36 cellular contexts compared by ENCODE assay signal in the genomic region with DNA sequence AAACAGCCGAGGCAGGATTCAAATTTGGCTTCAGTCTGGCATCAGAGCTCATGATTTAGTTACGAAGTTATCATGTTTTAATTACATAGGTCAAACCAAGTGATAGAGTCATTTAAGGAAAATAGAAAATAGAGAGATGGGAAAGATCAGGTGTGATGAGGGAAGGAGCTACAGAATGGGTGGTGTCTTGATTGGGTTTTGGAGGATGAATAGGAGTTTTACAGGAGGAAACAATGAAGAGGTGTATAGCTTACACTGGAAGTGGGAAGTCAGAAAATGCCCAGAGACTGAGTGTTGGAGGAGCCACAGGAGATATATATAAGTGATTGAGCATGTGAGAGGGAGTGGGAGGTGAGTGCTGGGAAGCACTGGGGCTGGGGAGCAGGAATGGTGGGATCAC.
DNase-seq lines count a peak whose midpoint lies in the region; ATAC-seq, FAIRE-seq and TF ChIP-seq lines count a peak whose summit lies in the region.
"Had no signal": no experiment of that assay in that cellular context is flagged by ENCODE, and none has a peak within 500 bp of the region (broad histone marks: within the 10 kb centered on the region; RNA-seq: fewer than 3 reads in every experiment).

No MANE protein-coding gene starts in this region.

- H3K4me1 ChIP-seq in SK-N-SH (ENCODE audit: control insufficient read depth in 1 of 2, insufficient read depth in 2 of 2, low read depth in 1 of 2, low read length in 1 of 2) = peaks cover 0 to 6% of the 10 kb centered on the region in 2 experiments; a peak in 2 of 4 replicates
- no peaks in the 10 kb centered on the region for H3K4me1 ChIP-seq in HEK293 (ENCODE audit: control insufficient read depth, insufficient read depth, low read length)
- H3K4me1 ChIP-seq in keratinocyte (ENCODE audit: control insufficient read depth, extremely low read depth, insufficient read depth, low read length) = peaks cover 4% of the 10 kb centered on the region
- H3K4me1 ChIP-seq: A549; BLaER1; BLaER1 treated with 17β-estradiol and CSF1 and Interleukin-3, amounts not matched to agents 10 nM and 100 nM; Caco-2 had no signal

- H3K4me3 ChIP-seq in SK-N-SH (ENCODE audit: low read depth in 2 of 2, low read length in 1 of 2) (no peak overlapping the region), HEK293 (ENCODE audit: low read depth, low read length) (no peak overlapping the region), keratinocyte (ENCODE audit: control insufficient read depth in 2 of 3, extremely low read depth in 1 of 3, insufficient read depth in 2 of 3, low read depth in 1 of 3, low read length in 3 of 3) (no peak overlapping the region)
- H3K4me3 ChIP-seq: A549; BLaER1; BLaER1 treated with 17β-estradiol and CSF1 and Interleukin-3, amounts not matched to agents 10 nM and 100 nM had no signal

- no peaks in the 10 kb centered on the region for H3K9me3 Mint-ChIP-seq in activated CD4-positive, alpha-beta T cell treated with anti-CD3 and anti-CD28 coated beads, Interleukin-2, amount 10 ng/mL, durations not matched to agents 24 days and 14 days
- H3K9me3 Mint-ChIP-seq: CD4-positive, alpha-beta T cell; CD8-positive, alpha-beta memory T cell; CD8-positive, alpha-beta T cell had no signal

- no peak for TF ChIP-seq EP300 in SK-N-SH (IDR thresholded peaks at IDR 0.05; ENCODE audit: borderline replicate concordance in 1 of 2, low read depth in 1 of 2, low read length in 1 of 2)

- H3K27ac Mint-ChIP-seq in activated CD4-positive, alpha-beta T cell treated with anti-CD3 and anti-CD28 coated beads, Interleukin-2, amount 10 ng/mL, durations not matched to agents 24 days and 14 days = no peak overlapping the region
- H3K27ac Mint-ChIP-seq: B cell; CD14-positive monocyte; CD4-positive, alpha-beta memory T cell; CD4-positive, alpha-beta T cell; CD4-positive, CD25-positive, alpha-beta regulatory T cell; CD8-positive, alpha-beta memory T cell; CD8-positive, alpha-beta T cell had no signal

- H3K36me3 Mint-ChIP-seq in activated CD4-positive, alpha-beta T cell treated with anti-CD3 and anti-CD28 coated beads, Interleukin-2, amount 10 ng/mL, durations not matched to agents 24 days and 14 days (ENCODE audit: low read depth) = no peaks in the 10 kb centered on the region
- H3K36me3 Mint-ChIP-seq: CD14-positive monocyte; CD4-positive, alpha-beta memory T cell; CD4-positive, CD25-positive, alpha-beta regulatory T cell; CD8-positive, alpha-beta memory T cell; CD8-positive, alpha-beta T cell had no signal

- H3K27ac ChIP-seq in SK-N-SH (ENCODE audit: low read depth in 2 of 2, low read length in 1 of 2) = no peak overlapping the region
- no peak overlapping the region for H3K27ac ChIP-seq in HEK293 (ENCODE audit: extremely low read depth, low read depth, low read length)
- no peak overlapping the region for H3K27ac ChIP-seq in keratinocyte (ENCODE audit: control insufficient read depth, insufficient read depth, low read length)
- H3K27ac ChIP-seq: 22Rv1; A549; BLaER1; BLaER1 treated with 17β-estradiol and CSF1 and Interleukin-3, amounts not matched to agents 10 nM and 100 nM; C4-2B had no signal

- H3K27me3 Mint-ChIP-seq in activated CD4-positive, alpha-beta T cell treated with anti-CD3 and anti-CD28 coated beads, Interleukin-2, amount 10 ng/mL, durations not matched to agents 24 days and 14 days = peaks cover 18% of the 10 kb centered on the region
- H3K27me3 Mint-ChIP-seq: CD4-positive, alpha-beta T cell; CD4-positive, CD25-positive, alpha-beta regulatory T cell had no signal

- H3K36me3 ChIP-seq in SK-N-SH (replicated peaks in 1 of 2; ENCODE audit: control insufficient read depth in 1 of 2, insufficient read depth in 2 of 2, low read length in 1 of 2) (no peaks in the 10 kb centered on the region), HEK293 (ENCODE audit: control insufficient read depth in 2 of 2, insufficient read depth in 1 of 2, low read length in 2 of 2) (no peaks in the 10 kb centered on the region), keratinocyte (ENCODE audit: control insufficient read depth in 2 of 2, extremely low read depth in 1 of 2, insufficient read depth in 2 of 2, low read length in 2 of 2) (no peaks in the 10 kb centered on the region)
- H3K36me3 ChIP-seq: BE2C; BLaER1; BLaER1 treated with 17β-estradiol and CSF1 and Interleukin-3, amounts not matched to agents 10 nM and 100 nM had no signal

- FAIRE-seq in keratinocyte (lab: Jason Lieb, UNC) = peak; percentile 60
- FAIRE-seq: A204.1, A549, D721Med had no signal

- dilution Hi-C loops in keratinocyte (cut with MboI; ENCODE audit: extremely low pct_ligation_motif_present, low sequenced_read_pairs) = no loop called here

- H2AFZ ChIP-seq in SK-N-SH (ENCODE audit: low read depth) (no peak overlapping the region), keratinocyte (ENCODE audit: control insufficient read depth, low read length) (no peak overlapping the region)

- no peaks in the 10 kb centered on the region for H3K27me3 ChIP-seq in SK-N-SH (ENCODE audit: insufficient read depth)
- no peaks in the 10 kb centered on the region for H3K27me3 ChIP-seq in keratinocyte (ENCODE audit: control insufficient read depth, extremely low read depth, insufficient read depth, low read length)
- H3K27me3 ChIP-seq: BE2C, BLaER1 had no signal

- no peaks in the 10 kb centered on the region for H3K9me1 ChIP-seq in keratinocyte (ENCODE audit: control insufficient read depth, extremely low read depth, insufficient read depth, low read length)

- no peaks in the 10 kb centered on the region for H4K20me1 ChIP-seq in SK-N-SH (ENCODE audit: insufficient read depth)
- no peaks in the 10 kb centered on the region for H4K20me1 ChIP-seq in keratinocyte (ENCODE audit: control insufficient read depth, extremely low read depth, insufficient read depth, low read length)
- H4K20me1 ChIP-seq: BLaER1; BLaER1 treated with 17β-estradiol and CSF1 and Interleukin-3, amounts not matched to agents 10 nM and 100 nM had no signal

- H3K4me3 Mint-ChIP-seq in activated CD4-positive, alpha-beta T cell treated with anti-CD3 and anti-CD28 coated beads, Interleukin-2, amount 10 ng/mL, durations not matched to agents 24 days and 14 days = no peak overlapping the region
- H3K4me3 Mint-ChIP-seq: B cell; CD4-positive, alpha-beta memory T cell; CD4-positive, alpha-beta T cell; CD4-positive, CD25-positive, alpha-beta regulatory T cell; CD8-positive, alpha-beta T cell had no signal

- DNase-seq in SK-N-SH = no peak
- peak; percentile 6 for DNase-seq in activated CD4-positive, alpha-beta T cell treated with anti-CD3 and anti-CD28 coated beads, Interleukin-2, amount 10 ng/mL, durations not matched to agents 24 days and 14 days
- DNase-seq in activated CD4-positive, alpha-beta T cell treated with anti-CD3 and anti-CD28 coated beads, Interleukin-2, amount 50 U/mL, for 4 hours = no peak
- no peak for DNase-seq in keratinocyte (ENCODE audit: low read depth, low spot score)
- no peak for DNase-seq in DMS53 (lab: John Stamatoyannopoulos, UW)
- no peak for DNase-seq in SKM-1 (lab: John Stamatoyannopoulos, UW; ENCODE audit: unreplicated experiment)
- DNase-seq: 8988T; ACHN; AML-193; BE2C; C1 segment of cervical spinal cord; Caco-2; Calu3; CD4-positive, alpha-beta memory T cell; CD4-positive, alpha-beta T cell; CD4-positive, CD25-positive, alpha-beta regulatory T cell; CD8-positive, alpha-beta memory T cell; CD8-positive, alpha-beta T cell; COR-L47; DMS 273 treated with DMSO at 0.1 percent for 48 hours; DMS153; DMS79; DMS79 treated with DMSO at 0.1 percent for 48 hours; DND-41; EL had no signal

- intact Hi-C loops in activated CD4-positive, alpha-beta T cell treated with anti-CD3 and anti-CD28 coated beads, Interleukin-2, amount 10 ng/mL, durations not matched to agents 24 days and 14 days (cut with micrococcal nuclease) = no loop called here

- no peaks in the 10 kb centered on the region for H3F3A ChIP-seq in SK-N-SH (replicated peaks; ENCODE audit: insufficient read depth)

- TF ChIP-seq RAD21 in SK-N-SH (IDR thresholded peaks at IDR 0.05; ENCODE audit: low read length) = no peak

- ATAC-seq in SK-N-SH treated with all-trans-retinoic acid at 6 μM for 48 hours = no peak
- ATAC-seq: A549; CD8-positive, alpha-beta T cell had no signal

- TF ChIP-seq CTCF in SK-N-SH (IDR thresholded peaks at IDR 0.05) = no peak
- no peak for TF ChIP-seq CTCF in HEK293 (tag by site-specific recombination; IDR thresholded peaks at IDR 0.05)
- no peak for TF ChIP-seq CTCF in keratinocyte (optimal IDR thresholded peaks at IDR 0.05 in 1 of 3, IDR thresholded peaks at IDR 0.05 in 1 of 3, conservative IDR thresholded peaks at IDR 0.05 in 1 of 3; ENCODE audit: extremely low read depth in 1 of 3, insufficient read depth in 2 of 3, low read length in 3 of 3)

- H3K9me2 ChIP-seq in SK-N-SH = no peaks in the 10 kb centered on the region

- CTCF ChIA-PET in SK-N-SH (lab: Yijun Ruan, JAX) (no interaction called here), HEK293 (lab: Yijun Ruan, JAX) (interaction anchor here (0.9 to 1.2 kb wide), 3 partner anchors 17 to 19 kb away, joined by 3 to 4 read pairs (median 4); no protein-coding TSS in a partner anchor)

- no peak overlapping the region for H3K4me2 ChIP-seq in SK-N-SH
- no peak overlapping the region for H3K4me2 ChIP-seq in keratinocyte (ENCODE audit: control insufficient read depth, extremely low read depth, insufficient read depth, low read depth, low read length)
- H3K4me2 ChIP-seq: A549; BLaER1; BLaER1 treated with 17β-estradiol and CSF1 and Interleukin-3, amounts not matched to agents 10 nM and 100 nM had no signal

- H3K9ac ChIP-seq in SK-N-SH (no peak overlapping the region), keratinocyte (ENCODE audit: control insufficient read depth, extremely low read depth, insufficient read depth, low read length) (no peak overlapping the region)
- H3K9ac ChIP-seq: BLaER1; BLaER1 treated with 17β-estradiol and CSF1 and Interleukin-3, amounts not matched to agents 10 nM and 100 nM had no signal

- no peaks in the 10 kb centered on the region for H3K4me1 Mint-ChIP-seq in activated CD4-positive, alpha-beta T cell treated with anti-CD3 and anti-CD28 coated beads, Interleukin-2, amount 10 ng/mL, durations not matched to agents 24 days and 14 days
- H3K4me1 Mint-ChIP-seq: B cell; CD14-positive monocyte; CD4-positive, alpha-beta memory T cell; CD4-positive, CD25-positive, alpha-beta regulatory T cell; CD8-positive, alpha-beta memory T cell had no signal

- H3K79me2 ChIP-seq in SK-N-SH (ENCODE audit: insufficient read depth) (no peaks in the 10 kb centered on the region), keratinocyte (ENCODE audit: control insufficient read depth, insufficient read depth, low read length) (no peaks in the 10 kb centered on the region)

- H3K9me3 ChIP-seq in SK-N-SH (no peaks in the 10 kb centered on the region), HEK293 (ENCODE audit: control insufficient read depth, insufficient read depth, low read depth, low read length) (no peaks in the 10 kb centered on the region), keratinocyte (ENCODE audit: control insufficient read depth, low read depth, low read length) (no peaks in the 10 kb centered on the region)
- H3K9me3 ChIP-seq: A549; BE2C; BLaER1; BLaER1 treated with 17β-estradiol and CSF1 and Interleukin-3, amounts not matched to agents 10 nM and 100 nM; Caco-2 had no signal

- 64% methylated on average over 2 of the region's 2 CpGs for whole genome bisulfite sequencing in SK-N-SH (ENCODE audit: low lambda C conversion rate)

- POLR2A ChIA-PET in SK-N-SH (lab: Yijun Ruan, JAX) = no interaction called here
- POLR2A ChIA-PET in HEK293 (lab: Yijun Ruan, JAX) = no interaction called here

TF ChIP-seq in HEK293, 187 proteins besides CTCF, POLR2A, EP300 and RAD21 (continues in another document):
- no peak for TF ChIP-seq ZNF112 (tag by site-specific recombination; IDR thresholded peaks at IDR 0.05)
